ENCODE assay signal across 23 cellular contexts in genomic region chr5:36855141-36855495, GRCh38.
"Had no signal": no experiment of that assay in that cellular context is flagged by ENCODE, and none has a peak within 500 bp of the region (broad histone marks: within the 10 kb centered on the region; RNA-seq: fewer than 3 reads in every experiment).

No MANE protein-coding gene starts in this region.

- H3K9ac ChIP-seq: KMS-11 had no signal

- DNase-seq: IMR-90, Kasumi-1, MV-4-11, NCI-H1048, NCI-H1105, NCI-H1417, NCI-H1436 treated with DMSO at 0.1 percent for 48 hours, NCI-H1694, NCI-H187 treated with DMSO at 0.1 percent for 48 hours, NCI-H2029 treated with DMSO at 0.1 percent for 48 hours, NCI-H226, NCI-H446, NCI-H510A, NCI-H524 treated with DMSO at 0.1 percent for 48 hours, NCI-H69, NCI-H774, Right ventricle myocardium superior, RPMI8226, SIG-M5 had no signal

- H3K4me2 ChIP-seq: KMS-11 had no signal

- ATAC-seq: HepG2, SK-N-SH treated with all-trans-retinoic acid at 6 μM for 48 hours had no signal

- FAIRE-seq: HepG2, RCC 7860 had no signal

- H3K27ac ChIP-seq: KMS-11 had no signal
